Comparison of ENCODE assay signal across 8 cellular contexts in genomic region chr6:37048851-37049734, GRCh38. TPM values are rescaled to one million over a fixed set of nuclear protein-coding genes. Genes with fewer than 3 reads are reported as not detected.
A peak's percentile ranks its signal among the peaks of the same experiment; 100 is the strongest.
DNase-seq lines count a peak whose midpoint lies in the region; ATAC-seq and TF ChIP-seq lines count a peak whose summit lies in the region.

No MANE protein-coding gene starts in this region.

- no peak overlapping the region for H3K4me3 ChIP-seq in foreskin fibroblast (ENCODE audit: low read depth in 1 of 2, low read length in 2 of 2)

- ATAC-seq in GM19467 (IDR thresholded peaks at IDR 0.05; ENCODE audit: unreplicated experiment): peak; percentile 47
- ATAC-seq in GM18519 (IDR thresholded peaks at IDR 0.05; ENCODE audit: low FRiP score, unreplicated experiment): no peak
- ATAC-seq in GM19035 (IDR thresholded peaks at IDR 0.05; ENCODE audit: unreplicated experiment): no peak

- DNase-seq in A172 (ENCODE audit: low spot score): peak; percentile 78
- DNase-seq in M059J (ENCODE audit: low read depth): peak; percentile 92
- peak; percentile 72 for DNase-seq in activated T-cell treated with anti-CD3 and anti-CD28 coated beads, Interleukin-2, amount 50 U/mL, for 1 hour
- peak; percentile 69 to 85 for DNase-seq in foreskin fibroblast
- peak; percentile 40 to 45 for DNase-seq in stimulated activated CD4-positive, alpha-beta T cell treated with anti-CD3 and anti-CD28 coated beads, Interleukin-1b, Interleukin-23, amount 100 ng/mL, for 1 hour (ENCODE audit: low read depth in 2 of 2)

- no peak for TF ChIP-seq CTCF in foreskin fibroblast (IDR thresholded peaks at IDR 0.05; ENCODE audit: low read depth, low read length)

RNA-seq across cellular contexts. Expression of gene FGD2, which starts 43.6 kb away (rescaled TPM):
- total RNA-seq in A172 (2014; rRNA removed; shearing (Covaris generic)): not detected in 2 replicates
- not detected in 2 replicates for total RNA-seq in M059J (2014; rRNA removed; shearing (Covaris generic))
